Comparison of ENCODE assay signal across 8 cellular contexts in genomic region chr10:18140149-18140956, GRCh38. TPM values are rescaled to one million over a fixed set of nuclear protein-coding genes. Genes with fewer than 3 reads are reported as not detected.
DNase-seq lines count a peak whose midpoint lies in the region; ATAC-seq and TF ChIP-seq lines count a peak whose summit lies in the region.

TSS of gene CACNB2 (plus strand) at chr10:18140424.

- TF ChIP-seq POLR2A in right lobe of liver (IDR thresholded peaks at IDR 0.05) = no peak
- TF ChIP-seq POLR2A in suprapubic skin (IDR thresholded peaks at IDR 0.05) = no peak

- H3K4me1 ChIP-seq in Caco-2 = peaks cover 4% of the 10 kb centered on the region; the same call in 1 of the 2 replicates
- H3K4me1 ChIP-seq in right lobe of liver = peaks cover 0 to 18% (median 0%) of the 10 kb centered on the region in 4 donors
- peaks cover 21% of the 10 kb centered on the region for H3K4me1 ChIP-seq in suprapubic skin

- intact Hi-C loops in Caco-2 (cut with micrococcal nuclease; ENCODE audit: unreplicated experiment) (loop anchor here (2.0 kb wide), 1 partner anchor 74 kb away; no protein-coding TSS in a partner anchor), dorsolateral prefrontal cortex (cut with DNase I) (no loop called here), right lobe of liver (cut with DNase I) (no loop called here)

- H3K9me3 Mint-ChIP-seq in Caco-2 (ENCODE audit: unreplicated experiment) = no peaks in the 10 kb centered on the region

- no peak within 1 kb of the TSS for H3K27ac Mint-ChIP-seq in Caco-2 (ENCODE audit: unreplicated experiment)

- H3K4me3 ChIP-seq in Caco-2 (ENCODE audit: low read depth, low read length) = peak within 1 kb of the TSS; percentile 44
- H3K4me3 ChIP-seq in dorsolateral prefrontal cortex = peak within 1 kb of the TSS; percentile 40 to 80 (median 67)
- peak within 1 kb of the TSS; percentile 29 to 53 (median 33) for H3K4me3 ChIP-seq in right lobe of liver
- H3K4me3 ChIP-seq in suprapubic skin = peak within 1 kb of the TSS; percentile 79

- CTCF ChIA-PET in Caco-2 (lab: Charles Lee) = no interaction called here

- H3K36me3 ChIP-seq in Caco-2 (ENCODE audit: control insufficient read depth, insufficient read depth, low read length) = no peaks in the 10 kb centered on the region
- no peaks in the 10 kb centered on the region for H3K36me3 ChIP-seq in right lobe of liver
- no peaks in the 10 kb centered on the region for H3K36me3 ChIP-seq in suprapubic skin

- H3K36me3 Mint-ChIP-seq in Caco-2 (ENCODE audit: insufficient read depth, unreplicated experiment) = no peaks in the 10 kb centered on the region

- H3K4me1 Mint-ChIP-seq in Caco-2 (ENCODE audit: low read depth, unreplicated experiment) = no peaks in the 10 kb centered on the region

- POLR2A ChIA-PET in Caco-2 (lab: Charles Lee) = no interaction called here

- no TSS peak for BruUV-seq in Caco-2 (replicated peaks; lab: Mats Ljungman, UMichigan)

- H3K9me3 ChIP-seq in Caco-2 (no peaks in the 10 kb centered on the region), right lobe of liver (no peaks in the 10 kb centered on the region), suprapubic skin (no peaks in the 10 kb centered on the region)

- peak within 1 kb of the TSS; percentile 75 for H3K4me3 Mint-ChIP-seq in Caco-2 (ENCODE audit: unreplicated experiment)

- DNase-seq in Caco-2 (peak; percentile 67 to 70), M059J (ENCODE audit: low read depth) (peak; percentile 22), dorsolateral prefrontal cortex (peak; percentile 32 to 80 (median 68)), right lobe of liver (peak; percentile 37 to 62 (median 48)), suprapubic skin (ENCODE audit: low spot score in 2 of 2) (peak in 1 of 2 donors; percentile 76), NCI-H2029 treated with DMSO at 0.1 percent for 48 hours (lab: John Stamatoyannopoulos, UW) (no peak)

- ATAC-seq in right lobe of liver = peak; percentile 40 to 67 (median 54)
- ATAC-seq in HG03439 (IDR thresholded peaks at IDR 0.05; ENCODE audit: unreplicated experiment) = no peak
- no peak for ATAC-seq in HG03442 (IDR thresholded peaks at IDR 0.05; ENCODE audit: unreplicated experiment)

- TF ChIP-seq EP300 in suprapubic skin (IDR thresholded peaks at IDR 0.05) = no peak

- H3K27ac ChIP-seq in dorsolateral prefrontal cortex = peak within 1 kb of the TSS in 56 of 59 donors; percentile 22 to 94 (median 74)
- H3K27ac ChIP-seq in right lobe of liver = no peak within 1 kb of the TSS
- peak within 1 kb of the TSS; percentile 45 for H3K27ac ChIP-seq in suprapubic skin

- H3K27me3 ChIP-seq in Caco-2 (replicated peaks; ENCODE audit: control insufficient read depth, insufficient read depth, low read length) = peaks cover 6% of the 10 kb centered on the region
- peaks cover 0 to 35% (median 0%) of the 10 kb centered on the region in 45 donors for H3K27me3 ChIP-seq in dorsolateral prefrontal cortex
- H3K27me3 ChIP-seq in right lobe of liver = peaks cover 0 to 7% of the 10 kb centered on the region in 2 donors
- H3K27me3 ChIP-seq in suprapubic skin = peaks cover 24% of the 10 kb centered on the region

- peaks cover 28% of the 10 kb centered on the region for H3K27me3 Mint-ChIP-seq in Caco-2 (ENCODE audit: insufficient read depth, unreplicated experiment)

- no CpG with 5 or more reads among the region's 100 CpGs for WGBS in right lobe of liver (ENCODE audit: insufficient coverage, low coverage, low lambda C conversion rate, missing lambda C conversion rate)
- under 1% methylated on average over 51 of the region's 100 CpGs for WGBS in suprapubic skin

- TF ChIP-seq CTCF in Caco-2 (IDR thresholded peaks at IDR 0.05; ENCODE audit: insufficient read depth in 1 of 2, low read depth in 1 of 2, low read length in 1 of 2, severe bottlenecking in 1 of 2, unreplicated experiment in 1 of 2) (no peak), dorsolateral prefrontal cortex (IDR thresholded peaks at IDR 0.05 in 54 of 56, conservative IDR thresholded peaks at IDR 0.05 in 2 of 56; ENCODE audit: low read depth in 1 of 56, partially characterized antibody in 56 of 56) (peak in 9 of 56 donors; percentile 5 to 26 (median 9)), right lobe of liver (IDR thresholded peaks at IDR 0.05) (no peak), suprapubic skin (IDR thresholded peaks at IDR 0.05) (no peak)

RNA-seq across cellular contexts. Expression of gene CACNB2, which starts in this region (rescaled TPM):
- 0.98 and 1.8 TPM in 2 replicates for total RNA-seq in Caco-2 (2022)
- total RNA-seq in M059J (2014; rRNA removed; shearing (Covaris generic)) = 0.52 TPM in 1 of 2 replicates, not detected in the other
- total RNA-seq in dorsolateral prefrontal cortex = 10 to 100 TPM; 18.9 to 98.5 (median 63.4) TPM
- total RNA-seq in right lobe of liver = 1 to 10 TPM in 3 of 6 experiments, under 1 TPM in 2, not detected in 1; 0.12 to 1.8 (median 1.0) TPM
- total RNA-seq in suprapubic skin = 10 to 100 TPM; 11.6 to 13.8 (median 12.1) TPM

Comparison
In these comparisons a context has a peak if more than half of its experiments do, and no peak if none do; other contexts are left out.
1. Peak in DNase-seq in M059J; RNA of the gene not detected or under 1 TPM.
2. H3K27ac ChIP-seq: peak in dorsolateral prefrontal cortex (56 of 59) and suprapubic skin (single experiment); none in right lobe of liver (0 of 3).
3. ATAC-seq: peak in right lobe of liver (4 of 4); none in HG03439 (single experiment) and HG03442 (single experiment).
4. Peak in every context shown above with its lines, with median percentiles within 50 percentile points of each other: H3K4me3 ChIP-seq.